ENCODE assay signal across 13 cellular contexts in genomic region chr17:62727916-62728672, GRCh38.
DNase-seq lines count a peak whose midpoint lies in the region; ATAC-seq, FAIRE-seq and TF ChIP-seq lines count a peak whose summit lies in the region.
"Had no signal": no experiment of that assay in that cellular context is flagged by ENCODE, and none has a peak within 500 bp of the region (broad histone marks: within the 10 kb centered on the region; RNA-seq: fewer than 3 reads in every experiment).

No MANE protein-coding gene starts in this region.

- intact Hi-C loops in endothelial cell of umbilical vein (cut with micrococcal nuclease) (no loop called here), prostate gland (cut with DNase I) (no loop called here)

- dilution Hi-C loops in endothelial cell of umbilical vein (cut with MboI; ENCODE audit: extremely low pct_ligation_motif_present, low sequenced_read_pairs) = no loop called here

- H2AFZ ChIP-seq in endothelial cell of umbilical vein (ENCODE audit: low read depth, low read length) = no peak overlapping the region

- H3K27me3 ChIP-seq in BE2C (no peaks in the 10 kb centered on the region), endothelial cell of umbilical vein (ENCODE audit: control insufficient read depth in 2 of 2, insufficient read depth in 2 of 2, low read length in 2 of 2) (peaks cover 3 to 5% of the 10 kb centered on the region in 2 experiments), prostate gland (replicated peaks; ENCODE audit: insufficient read depth) (no peaks in the 10 kb centered on the region)

- no peaks in the 10 kb centered on the region for H3K79me2 ChIP-seq in endothelial cell of umbilical vein (ENCODE audit: control insufficient read depth, insufficient read depth, low read length)

- POLR2A ChIA-PET in endothelial cell of umbilical vein (lab: Charles Lee) = interaction anchor here (0.7 kb wide), 1 partner anchor 22 kb away, joined by 3 read pairs; no protein-coding TSS in a partner anchor

- H3K36me3 ChIP-seq in BE2C (no peaks in the 10 kb centered on the region), endothelial cell of umbilical vein (ENCODE audit: control insufficient read depth in 2 of 2, extremely low read depth in 1 of 2, insufficient read depth in 2 of 2, low read length in 2 of 2) (no peaks in the 10 kb centered on the region), prostate gland (no peaks in the 10 kb centered on the region)

- BruUV-seq in endothelial cell of umbilical vein (replicated peaks; lab: Mats Ljungman, UMichigan) = no TSS peak

- H3K4me2 ChIP-seq in endothelial cell of umbilical vein (ENCODE audit: insufficient read depth, low read length) = no peak overlapping the region

- TF ChIP-seq CTCF in BE2C (IDR thresholded peaks at IDR 0.05; ENCODE audit: low read depth, low read length) (peak; percentile 21), GM12872 (IDR thresholded peaks at IDR 0.05; ENCODE audit: insufficient read depth, low read depth, low read length) (0 out of 3 replicates have a peak, but pooled peaks have one; percentile 26), endothelial cell of umbilical vein (IDR thresholded peaks at IDR 0.05; ENCODE audit: extremely low read depth in 1 of 2, insufficient read depth in 1 of 2, low read depth in 1 of 2, low read length in 2 of 2) (no peak), prostate gland (IDR thresholded peaks at IDR 0.05) (no peak)

- no peak for ATAC-seq in HG02642 (IDR thresholded peaks at IDR 0.05; ENCODE audit: poor library complexity, unreplicated experiment)
- ATAC-seq: activated naive CD8-positive, alpha-beta T cell treated with anti-CD3 and anti-CD28 coated beads, Interleukin-2, amount 50 U/mL, for 24 hours had no signal

- no peak overlapping the region for H3K27ac ChIP-seq in endothelial cell of umbilical vein (ENCODE audit: insufficient read depth, low read depth, low read length)
- H3K27ac ChIP-seq in prostate gland = no peak overlapping the region

- no peaks in the 10 kb centered on the region for H3K9me1 ChIP-seq in endothelial cell of umbilical vein (replicated peaks; ENCODE audit: control insufficient read depth, extremely low read depth, insufficient read depth, low read length)

- DNase-seq in BE2C = no peak
- peak; percentile 85 to 97 for DNase-seq in NCI-H524 (lab: John Stamatoyannopoulos, UW)
- peak; percentile 11 for DNase-seq in endothelial cell of umbilical vein (ENCODE audit: low read depth, low spot score)
- no peak for DNase-seq in frontal cortex (ENCODE audit: low spot score in 2 of 2)
- DNase-seq in mucosa of gallbladder (ENCODE audit: low spot score) = no peak
- no peak for DNase-seq in prostate gland (ENCODE audit: low spot score)
- DNase-seq: activated CD4-positive, alpha-beta T cell treated with anti-CD3 and anti-CD28 coated beads, Interleukin-2, amount 10 ng/mL, durations not matched to agents 24 days and 14 days; activated naive CD8-positive, alpha-beta T cell treated with anti-CD3 and anti-CD28 coated beads, Interleukin-2, amount 50 U/mL, for 24 hours; activated T-cell treated with anti-CD3 and anti-CD28 coated beads, Interleukin-2, amount 50 U/mL, for 24 hours; NCI-H1048; RPMI8226 had no signal

- H3K4me3 ChIP-seq in BE2C (ENCODE audit: low read depth, low read length) (no peak overlapping the region), endothelial cell of umbilical vein (replicated peaks in 1 of 3; ENCODE audit: insufficient read depth in 1 of 3, low read depth in 1 of 3, low read length in 3 of 3) (no peak overlapping the region), prostate gland (no peak overlapping the region)

- TF ChIP-seq POLR2A in endothelial cell of umbilical vein (IDR thresholded peaks at IDR 0.05; ENCODE audit: low read depth, low read length) (no peak), prostate gland (IDR thresholded peaks at IDR 0.05) (no peak)

- H3K9me3 ChIP-seq in BE2C (no peaks in the 10 kb centered on the region), endothelial cell of umbilical vein (replicated peaks; ENCODE audit: control insufficient read depth, insufficient read depth, low read length) (no peaks in the 10 kb centered on the region), prostate gland (no peaks in the 10 kb centered on the region)

- CTCF ChIA-PET in endothelial cell of umbilical vein (lab: Charles Lee) = interaction anchor here (0.8 to 2.3 kb wide), 6 partner anchors 13 to 267 kb away, joined by 3 to 16 read pairs (median 3); no protein-coding TSS in a partner anchor

- WGBS in prostate gland = 69% methylated on average over 6 of the region's 6 CpGs

- H3K4me1 ChIP-seq in BE2C (peaks cover 11% of the 10 kb centered on the region), endothelial cell of umbilical vein (ENCODE audit: control insufficient read depth, extremely low read depth, insufficient read depth, low read length) (peaks cover 3% of the 10 kb centered on the region), prostate gland (replicated peaks) (no peaks in the 10 kb centered on the region)

- no peak for FAIRE-seq in endothelial cell of umbilical vein (lab: Jason Lieb, UNC)
- no peak for FAIRE-seq in frontal cortex (lab: Jason Lieb, UNC)

- H4K20me1 ChIP-seq in endothelial cell of umbilical vein (replicated peaks; ENCODE audit: control insufficient read depth, extremely low read depth, insufficient read depth, low read length) = no peaks in the 10 kb centered on the region

- H3K9ac ChIP-seq in endothelial cell of umbilical vein (replicated peaks; ENCODE audit: extremely low read depth, insufficient read depth, low read length) = no peak overlapping the region

TF ChIP-seq in endothelial cell of umbilical vein, 7 proteins besides CTCF, POLR2A, EP300 and RAD21:
- no peak for TF ChIP-seq POLR2AphosphoS5 (IDR thresholded peaks at IDR 0.05; ENCODE audit: insufficient read depth, low read depth, low read length)
- TF ChIP-seq FOS (IDR thresholded peaks at IDR 0.05; ENCODE audit: borderline replicate concordance, insufficient read depth, low read length) = no peak
- TF ChIP-seq MAX (IDR thresholded peaks at IDR 0.05; ENCODE audit: insufficient read depth, insufficient read length) = no peak
- no peak for TF ChIP-seq MYC (IDR thresholded peaks at IDR 0.05; ENCODE audit: low read depth, low read length)
- no peak for TF ChIP-seq GATA2 (IDR thresholded peaks at IDR 0.05; ENCODE audit: insufficient read depth, insufficient read length, low read depth, low read length)
- TF ChIP-seq EZH2 (IDR thresholded peaks at IDR 0.05; ENCODE audit: borderline replicate concordance, low read depth, low read length, severe bottlenecking) = no peak
- TF ChIP-seq JUN (IDR thresholded peaks at IDR 0.05; ENCODE audit: borderline replicate concordance, insufficient read depth, insufficient read length, low read depth) = no peak

Comparison
In these comparisons a context has a peak if more than half of its experiments do, and no peak if none do; other contexts are left out.
1. DNase-seq: peak in NCI-H524 (2 of 2) and endothelial cell of umbilical vein (single experiment); none in BE2C (single experiment), frontal cortex (0 of 2), mucosa of gallbladder (single experiment) and prostate gland (single experiment).
2. CTCF ChIP-seq: peak in BE2C (single experiment) and GM12872 (single experiment); none in endothelial cell of umbilical vein (0 of 2) and prostate gland (0 of 4).